Comparison of ENCODE assay signal across 8 cellular contexts in the genomic region with DNA sequence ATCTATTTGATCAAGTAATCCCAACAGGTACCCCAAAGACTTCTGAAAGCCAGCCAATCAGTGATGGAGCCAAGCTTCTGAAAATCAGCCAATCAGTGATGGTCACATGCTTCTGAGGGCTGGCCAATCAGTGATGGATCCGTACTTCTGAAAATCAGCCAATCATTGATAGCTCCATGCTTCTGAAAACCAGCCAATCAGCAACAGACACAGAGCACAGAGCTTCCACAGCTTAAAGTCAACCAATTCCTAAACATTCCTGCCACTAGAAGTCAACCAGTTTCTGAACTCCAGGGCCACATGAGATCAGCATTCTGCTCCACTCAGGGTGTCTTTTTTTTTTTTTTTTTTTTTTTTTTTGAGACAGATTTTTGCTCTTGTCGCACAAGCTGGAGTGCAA. TPM values are rescaled to one million over a fixed set of nuclear protein-coding genes. Genes with fewer than 3 reads are reported as not detected.
DNase-seq lines count a peak whose midpoint lies in the region; ATAC-seq, FAIRE-seq and TF ChIP-seq lines count a peak whose summit lies in the region.
"Had no signal": no experiment of that assay in that cellular context is flagged by ENCODE, and none has a peak within 500 bp of the region (broad histone marks: within the 10 kb centered on the region; RNA-seq: fewer than 3 reads in every experiment).

No MANE protein-coding gene starts in this region.

- no peak for DNase-seq in AG09309 (ENCODE audit: low read depth)
- DNase-seq in M059J (ENCODE audit: low read depth) = peak; percentile 62
- DNase-seq in dermis blood vessel endothelial cell = peak; percentile 52
- DNase-seq in GM19239 (ENCODE audit: insufficient read length, low spot score) = no peak
- DNase-seq in left ventricle myocardium superior = no peak
- DNase-seq in CD1c-positive myeloid dendritic cell (ENCODE audit: extremely low spot score) = no peak
- DNase-seq: DMS79 had no signal

- no peak for ATAC-seq in left ventricle myocardium superior
- ATAC-seq: Panc1 had no signal

- intact Hi-C loops in left ventricle myocardium superior (cut with micrococcal nuclease) = loop anchor here (5.0 kb wide), 1 partner anchor 57 kb away; no protein-coding TSS in a partner anchor

- no peak for FAIRE-seq in GM19239 (lab: Jason Lieb, UNC)

- no peak overlapping the region for H3K4me3 ChIP-seq in AG09309 (ENCODE audit: control insufficient read depth, low read depth, low read length)

- TF ChIP-seq CTCF in AG09309 (IDR thresholded peaks at IDR 0.05; ENCODE audit: control insufficient read depth, insufficient read depth, low read depth, low read length, missing control alignments) = peak; percentile 18

RNA-seq across cellular contexts. Expression of a gene that starts 8.2 kb away (rescaled TPM):
- total RNA-seq in M059J (2014; rRNA removed; shearing (Covaris generic)) = 20.9 and 22.7 TPM in 2 replicates
- total RNA-seq in dermis blood vessel endothelial cell (1.5 and 8.0 TPM in 2 replicates), left ventricle myocardium superior (1.2 TPM)

RNA-seq across cellular contexts. Expression of a gene that starts 23.9 kb away (rescaled TPM):
- total RNA-seq in M059J (2014; rRNA removed; shearing (Covaris generic)) = 4.3 and 5.0 TPM in 2 replicates
- total RNA-seq in dermis blood vessel endothelial cell (2.6 and 6.5 TPM in 2 replicates), left ventricle myocardium superior (22.2 TPM)

RNA-seq across cellular contexts. Expression of a gene that starts 27.7 kb away (rescaled TPM):
- total RNA-seq in M059J (2014; rRNA removed; shearing (Covaris generic)) = 31.1 and 40.5 TPM in 2 replicates
- total RNA-seq in dermis blood vessel endothelial cell (39.2 and 59.6 TPM in 2 replicates), left ventricle myocardium superior (63.0 TPM)

RNA-seq across cellular contexts. Expression of a gene that starts 33.6 kb away (rescaled TPM):
- total RNA-seq in M059J (2014; rRNA removed; shearing (Covaris generic)) = 41.0 and 54.0 TPM in 2 replicates
- total RNA-seq in dermis blood vessel endothelial cell (40.7 and 56.7 TPM in 2 replicates), left ventricle myocardium superior (64.6 TPM)

RNA-seq across cellular contexts. Expression of a gene that starts 54.1 kb away (rescaled TPM):
- not detected in 2 replicates for total RNA-seq in M059J (2014; rRNA removed; shearing (Covaris generic))
- total RNA-seq in dermis blood vessel endothelial cell (0.34 TPM in 1 of 2 replicates, not detected in the other), left ventricle myocardium superior (not detected)

Comparison
In these comparisons a context has a peak if more than half of its experiments do, and no peak if none do; other contexts are left out.
1. DNase-seq: peak in M059J (single experiment) and dermis blood vessel endothelial cell (single experiment); none in AG09309 (single experiment), GM19239 (single experiment), left ventricle myocardium superior (single experiment) and CD1c-positive myeloid dendritic cell (single experiment).